In genomic region chr7:103540986-103541385, GRCh38 we compare ENCODE assay signal across 14 cellular contexts.
DNase-seq lines count a peak whose midpoint lies in the region; ATAC-seq, FAIRE-seq and TF ChIP-seq lines count a peak whose summit lies in the region.
"Had no signal": no experiment of that assay in that cellular context is flagged by ENCODE, and none has a peak within 500 bp of the region (broad histone marks: within the 10 kb centered on the region; RNA-seq: fewer than 3 reads in every experiment).

No MANE protein-coding gene starts in this region.

- no peak for TF ChIP-seq CTCF in prostate gland (IDR thresholded peaks at IDR 0.05)

- in situ Hi-C loops in G401 (cut with HindIII; ENCODE audit: low sequenced_read_pairs) = no loop called here

- H3K36me3 ChIP-seq in prostate gland = no peaks in the 10 kb centered on the region
- H3K36me3 ChIP-seq: brain microvascular endothelial cell had no signal

- H3K4me3 ChIP-seq in prostate gland = no peak overlapping the region

- H3K27me3 ChIP-seq in prostate gland (replicated peaks; ENCODE audit: insufficient read depth) = no peaks in the 10 kb centered on the region
- H3K27me3 ChIP-seq: brain microvascular endothelial cell had no signal

- no peak overlapping the region for H3K27ac ChIP-seq in prostate gland
- H3K27ac ChIP-seq: brain microvascular endothelial cell, parathyroid adenoma had no signal

- intact Hi-C loops in Right ventricle myocardium superior (cut with DNase I) = no loop called here
- intact Hi-C loops in prostate gland (cut with DNase I) = no loop called here

- 42% methylated on average over 4 of the region's 4 CpGs for WGBS in prostate gland

- DNase-seq in G401 (ENCODE audit: low spot score) = peak; percentile 98
- peak; percentile 35 to 98 (median 90) for DNase-seq in amygdala (lab: John Stamatoyannopoulos, UW)
- peak; percentile 88 for DNase-seq in Right ventricle myocardium superior
- DNase-seq in prostate gland (ENCODE audit: low spot score) = peak; percentile 69
- no peak for DNase-seq in cortex of kidney (lab: John Stamatoyannopoulos, UW)
- no peak for DNase-seq in activated gamma-delta T cell treated with Interleukin-2 at 50 U/mL for 16 hours
- no peak for DNase-seq in GM19239 (ENCODE audit: insufficient read length, low spot score)
- DNase-seq in effector CD8-positive, alpha-beta T cell (lab: John Stamatoyannopoulos, UW) = no peak
- DNase-seq: brain microvascular endothelial cell; NCI-H2081 treated with DMSO at 0.1 percent for 48 hours; stimulated activated CD4-positive, alpha-beta T cell treated with anti-CD3 and anti-CD28 coated beads, Interleukin-4, amount 100 ng/mL, for 4 hours had no signal

- H3K9me3 ChIP-seq in prostate gland = no peaks in the 10 kb centered on the region

- TF ChIP-seq POLR2A in prostate gland (IDR thresholded peaks at IDR 0.05) = no peak

- no peaks in the 10 kb centered on the region for H3K4me1 ChIP-seq in prostate gland (replicated peaks)
- H3K4me1 ChIP-seq: parathyroid adenoma had no signal

- ATAC-seq in Right ventricle myocardium superior (ENCODE audit: poor library complexity) = peak; percentile 99
- ATAC-seq: Panc1 had no signal

- no peak for FAIRE-seq in GM19239 (lab: Jason Lieb, UNC)
- FAIRE-seq: TTC549 had no signal

Comparison
In these comparisons a context has a peak if more than half of its experiments do, and no peak if none do; other contexts are left out.
1. DNase-seq: peak in G401 (single experiment), amygdala (56 of 56), Right ventricle myocardium superior (single experiment) and prostate gland (single experiment); none in cortex of kidney (single experiment), activated gamma-delta T cell treated with Interleukin-2 at 50 U/mL for 16 hours (single experiment), GM19239 (single experiment) and effector CD8-positive, alpha-beta T cell (single experiment).